Comparison of ENCODE assay signal across 19 cellular contexts in genomic region chr14:65810326-65810725, GRCh38.
A peak's percentile ranks its signal among the peaks of the same experiment; 100 is the strongest.
DNase-seq lines count a peak whose midpoint lies in the region; ATAC-seq, FAIRE-seq and TF ChIP-seq lines count a peak whose summit lies in the region.
"Had no signal": no experiment of that assay in that cellular context is flagged by ENCODE, and none has a peak within 500 bp of the region (broad histone marks: within the 10 kb centered on the region; RNA-seq: fewer than 3 reads in every experiment).

No MANE protein-coding gene starts in this region.

- FAIRE-seq in bronchial epithelial cell (lab: Jason Lieb, UNC): no peak
- FAIRE-seq: D721Med, G401.6 had no signal

- H3K27me3 ChIP-seq in bronchial epithelial cell (ENCODE audit: control insufficient read depth, insufficient read depth, low read length): no peaks in the 10 kb centered on the region
- H3K27me3 ChIP-seq: BLaER1 treated with 17β-estradiol and CSF1 and Interleukin-3, amounts not matched to agents 10 nM and 100 nM had no signal

- no peak overlapping the region for H3K4me3 ChIP-seq in bronchial epithelial cell (ENCODE audit: low read depth, low read length)
- H3K4me3 ChIP-seq: BLaER1 treated with 17β-estradiol and CSF1 and Interleukin-3, amounts not matched to agents 10 nM and 100 nM had no signal

- no peaks in the 10 kb centered on the region for H3K9me3 Mint-ChIP-seq in neural crest cell
- H3K9me3 Mint-ChIP-seq: CD8-positive, alpha-beta memory T cell had no signal

- no peaks in the 10 kb centered on the region for H3K27me3 Mint-ChIP-seq in neural crest cell (ENCODE audit: low read depth)

- H3K4me1 Mint-ChIP-seq in neural crest cell: peaks cover 34% of the 10 kb centered on the region

- peak overlapping the region; percentile 16 for H3K27ac Mint-ChIP-seq in neural crest cell (ENCODE audit: unreplicated experiment)
- H3K27ac Mint-ChIP-seq: CD8-positive, alpha-beta memory T cell had no signal

- DNase-seq in DMS53 treated with DMSO at 0.1 percent for 48 hours (lab: John Stamatoyannopoulos, UW; ENCODE audit: unreplicated experiment): peak; percentile 48
- DNase-seq in NCI-H345 treated with DMSO at 0.1 percent for 48 hours (lab: John Stamatoyannopoulos, UW; ENCODE audit: unreplicated experiment): peak; percentile 25
- DNase-seq in bronchial epithelial cell (ENCODE audit: low read depth): peak; percentile 1
- DNase-seq in neural crest cell (ENCODE audit: low read depth, low spot score): no peak
- no peak for DNase-seq in NK-92 treated with Interleukin-12 subunit alpha and Interleukin-12 subunit beta, amount 100 ng/mL, for 24 hours (lab: John Stamatoyannopoulos, UW)
- DNase-seq: CD8-positive, alpha-beta memory T cell; H7; IMR-90; NCI-H1436; NCI-H1930; NCI-H524; Right ventricle myocardium superior; SW 1271 had no signal

- no peaks in the 10 kb centered on the region for H3K36me3 ChIP-seq in bronchial epithelial cell (ENCODE audit: control insufficient read depth, insufficient read depth, low read length)

- H3K4me3 Mint-ChIP-seq in neural crest cell: no peak overlapping the region
- H3K4me3 Mint-ChIP-seq: CD8-positive, alpha-beta memory T cell had no signal

- no peak for ATAC-seq in HG03139 (IDR thresholded peaks at IDR 0.05; ENCODE audit: unreplicated experiment)
- no peak for ATAC-seq in HG03442 (IDR thresholded peaks at IDR 0.05; ENCODE audit: unreplicated experiment)
- ATAC-seq in HG03159 (IDR thresholded peaks at IDR 0.05; ENCODE audit: unreplicated experiment): no peak

- no peaks in the 10 kb centered on the region for H3K36me3 Mint-ChIP-seq in neural crest cell (ENCODE audit: low read depth)
- H3K36me3 Mint-ChIP-seq: CD8-positive, alpha-beta memory T cell had no signal

- TF ChIP-seq CTCF in bronchial epithelial cell (IDR thresholded peaks at IDR 0.05; ENCODE audit: insufficient read depth, low read length, severe bottlenecking) (no peak), neural crest cell (conservative IDR thresholded peaks at IDR 0.05) (no peak)

Comparison
In these comparisons a context has a peak if more than half of its experiments do, and no peak if none do; other contexts are left out.
1. DNase-seq: peak in DMS53 treated with DMSO at 0.1 percent for 48 hours (single experiment), NCI-H345 treated with DMSO at 0.1 percent for 48 hours (single experiment) and bronchial epithelial cell (single experiment); none in neural crest cell (single experiment) and NK-92 treated with Interleukin-12 subunit alpha and Interleukin-12 subunit beta, amount 100 ng/mL, for 24 hours (single experiment).